Comparison of ENCODE assay signal across 9 cellular contexts in the genomic region with DNA sequence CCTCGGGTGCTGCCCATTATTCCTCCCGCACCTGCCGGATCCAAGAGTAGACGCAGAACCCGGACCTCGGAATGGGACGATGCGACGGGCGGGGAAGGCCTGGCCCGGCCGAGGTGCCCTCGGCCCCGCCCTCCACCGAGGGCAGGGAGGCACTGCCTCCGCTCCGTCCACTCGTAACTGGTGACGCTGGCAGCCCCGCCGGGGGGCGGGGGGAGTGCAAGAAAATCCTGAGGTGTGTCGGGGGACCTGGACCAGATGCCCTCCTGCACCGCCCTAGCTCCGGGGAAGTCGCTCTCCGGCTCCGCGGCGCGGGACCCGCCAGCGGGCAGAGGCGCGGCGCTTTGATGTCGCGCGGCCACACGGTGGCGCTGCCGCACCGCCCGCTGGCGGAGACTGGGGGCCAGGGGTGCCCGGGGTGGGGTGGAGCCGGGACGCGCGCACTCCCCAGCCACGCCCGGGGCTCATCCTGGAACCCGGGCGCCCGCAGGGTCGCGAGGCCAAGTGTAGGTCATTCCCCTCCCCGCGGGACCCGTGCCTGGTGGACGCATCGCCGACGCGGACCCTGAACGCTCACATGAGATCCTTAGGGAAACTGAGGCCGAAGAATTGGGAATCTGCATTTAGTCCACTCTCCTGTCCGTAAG.
A peak's percentile ranks its signal among the peaks of the same experiment; 100 is the strongest.
DNase-seq lines count a peak whose midpoint lies in the region; ATAC-seq and TF ChIP-seq lines count a peak whose summit lies in the region.
"Had no signal": no experiment of that assay in that cellular context is flagged by ENCODE, and none has a peak within 500 bp of the region (broad histone marks: within the 10 kb centered on the region; RNA-seq: fewer than 3 reads in every experiment).

No MANE protein-coding gene starts in this region.

- H3K27me3 ChIP-seq in esophagus squamous epithelium (peaks cover 0 to 91% (median 0%) of the 10 kb centered on the region in 4 donors), muscle layer of duodenum (ENCODE audit: low read depth, low read length) (peaks cover 7% of the 10 kb centered on the region)

- H3K4me1 ChIP-seq in esophagus squamous epithelium, result peaks cover 0 to 25% (median 6%) of the 10 kb centered on the region in 3 donors
- H3K4me1 ChIP-seq in muscle layer of duodenum (ENCODE audit: control insufficient read depth in 1 of 2, insufficient read depth in 2 of 2, low read length in 2 of 2), result peaks cover 0 to 8% of the 10 kb centered on the region in 2 donors

- H3K9me3 ChIP-seq in esophagus squamous epithelium (no peaks in the 10 kb centered on the region), muscle layer of duodenum (ENCODE audit: control insufficient read depth in 1 of 2, low read length in 2 of 2) (no peaks in the 10 kb centered on the region)

- ATAC-seq in HG02759 (IDR thresholded peaks at IDR 0.05; ENCODE audit: unreplicated experiment), result peak; percentile 95

- TF ChIP-seq POLR2A in esophagus squamous epithelium (IDR thresholded peaks at IDR 0.05), result no peak

- intact Hi-C loops in esophagus squamous epithelium (cut with DNase I), result no loop called here

- peak; percentile 74 to 93 (median 85) for TF ChIP-seq CTCF in esophagus squamous epithelium (IDR thresholded peaks at IDR 0.05)

- no peak overlapping the region for H3K27ac ChIP-seq in esophagus squamous epithelium
- H3K27ac ChIP-seq in muscle layer of duodenum (ENCODE audit: low read length), result no peak overlapping the region

- H3K36me3 ChIP-seq in esophagus squamous epithelium (no peaks in the 10 kb centered on the region), muscle layer of duodenum (ENCODE audit: control insufficient read depth in 1 of 2, insufficient read depth in 2 of 2, low read length in 2 of 2) (no peaks in the 10 kb centered on the region)

- WGBS in esophagus squamous epithelium, 2 donors, result 9% methylated on average over 15 of the region's 68 CpGs; no CpG with 5 or more reads in 1 of the 2 donors

- DNase-seq in NCI-H2081 (lab: John Stamatoyannopoulos, UW) (peak; percentile 32 to 39), NCI-H2081 treated with DMSO at 0.1 percent for 48 hours (lab: John Stamatoyannopoulos, UW) (no peak), NCI-H2227 treated with DMSO at 0.1 percent for 48 hours (lab: John Stamatoyannopoulos, UW) (peak; percentile 12), esophagus squamous epithelium (lab: John Stamatoyannopoulos, UW) (no peak)
- peak; percentile 72 for DNase-seq in activated T-cell treated with anti-CD3 and anti-CD28 coated beads, Interleukin-2, amount 50 U/mL, for 1 hour
- peak; percentile 23 to 38 for DNase-seq in stimulated activated CD8-positive, alpha-beta memory T cell treated with anti-CD3 and anti-CD28 coated beads, Interleukin-7, amount 100 ng/mL, for 48 hours (ENCODE audit: extremely low read depth in 1 of 2, low read depth in 1 of 2)
- DNase-seq: DND-41 had no signal

- peak overlapping the region; percentile 35 to 73 (median 49) for H3K4me3 ChIP-seq in esophagus squamous epithelium
- peak overlapping the region; percentile 58 to 80 for H3K4me3 ChIP-seq in muscle layer of duodenum (ENCODE audit: low read depth in 1 of 2, low read length in 2 of 2)

Comparison
In these comparisons a context has a peak if more than half of its experiments do, and no peak if none do; other contexts are left out.
1. DNase-seq: peak in NCI-H2081 (2 of 2), NCI-H2227 treated with DMSO at 0.1 percent for 48 hours (single experiment), activated T-cell treated with anti-CD3 and anti-CD28 coated beads, Interleukin-2, amount 50 U/mL, for 1 hour (single experiment) and stimulated activated CD8-positive, alpha-beta memory T cell treated with anti-CD3 and anti-CD28 coated beads, Interleukin-7, amount 100 ng/mL, for 48 hours (2 of 2); none in NCI-H2081 treated with DMSO at 0.1 percent for 48 hours (single experiment) and esophagus squamous epithelium (single experiment).